8 cellular contexts compared by ENCODE assay signal in the genomic region with DNA sequence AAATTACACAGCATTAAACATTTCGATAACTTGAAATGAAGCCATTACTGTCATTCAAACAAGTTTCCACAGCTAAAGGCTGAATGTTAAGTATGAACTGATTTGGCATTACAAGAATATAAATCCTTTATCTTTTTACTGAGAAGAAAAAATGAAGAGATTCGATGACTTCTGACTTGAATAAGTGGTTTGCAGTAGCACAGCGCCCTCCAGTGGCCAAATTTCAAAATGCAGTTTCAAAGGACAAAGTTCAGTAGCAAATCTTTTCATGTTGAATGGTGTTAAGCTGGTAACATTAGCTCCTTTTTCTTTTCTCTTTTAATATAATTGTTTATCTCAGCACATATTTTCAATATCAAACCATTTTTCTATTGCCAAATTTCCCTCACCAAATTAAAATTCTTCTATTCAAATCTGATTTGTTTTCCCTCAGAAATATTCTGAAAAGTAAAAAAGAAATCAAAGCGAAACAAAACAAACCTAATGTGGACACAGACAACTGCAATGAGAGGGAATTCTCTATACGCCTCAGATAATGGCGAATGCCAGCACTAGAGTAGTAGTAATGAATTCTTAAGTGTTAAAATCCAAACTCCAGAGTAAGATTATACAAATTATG.
DNase-seq lines count a peak whose midpoint lies in the region; ATAC-seq and TF ChIP-seq lines count a peak whose summit lies in the region.

No MANE protein-coding gene starts in this region.

- TF ChIP-seq CTCF in glutamatergic neuron (IDR thresholded peaks at IDR 0.05; ENCODE audit: partially characterized antibody, unreplicated experiment) (peak; percentile 99), uterus (IDR thresholded peaks at IDR 0.05) (peak; percentile 86 to 92 (median 89))

- H3K27ac Mint-ChIP-seq in glutamatergic neuron (ENCODE audit: unreplicated experiment), result no peak overlapping the region

- no peak for ATAC-seq in HG03280 (IDR thresholded peaks at IDR 0.05; ENCODE audit: unreplicated experiment)

- peaks cover 53% of the 10 kb centered on the region for H3K4me1 Mint-ChIP-seq in glutamatergic neuron (ENCODE audit: low read depth, unreplicated experiment)

- peaks cover 10% of the 10 kb centered on the region for H3K9me3 Mint-ChIP-seq in glutamatergic neuron (ENCODE audit: unreplicated experiment)

- no peak overlapping the region for H3K4me3 ChIP-seq in Jurkat, Clone E6-1 (ENCODE audit: low read length)
- H3K4me3 ChIP-seq in SJCRH30 (no peak overlapping the region), uterus (no peak overlapping the region)

- H3K27me3 ChIP-seq in SJCRH30, result no peaks in the 10 kb centered on the region
- no peaks in the 10 kb centered on the region for H3K27me3 ChIP-seq in uterus

- H3K4me1 ChIP-seq in SJCRH30 (peaks cover 11% of the 10 kb centered on the region), uterus (no peaks in the 10 kb centered on the region)

- H3K27ac ChIP-seq in SJCRH30 (no peak overlapping the region), uterus (no peak overlapping the region)

- H3K36me3 ChIP-seq in SJCRH30 (no peaks in the 10 kb centered on the region), uterus (no peaks in the 10 kb centered on the region)

- H3K36me3 Mint-ChIP-seq in glutamatergic neuron (ENCODE audit: unreplicated experiment), result no peaks in the 10 kb centered on the region

- DNase-seq in COLO829 (ENCODE audit: low spot score) (peak; percentile 23), SJCRH30 (peak; percentile 57 to 89), glutamatergic neuron (peak; percentile 81), posterior vena cava (ENCODE audit: low spot score) (peak; percentile 83), uterus (peak; percentile 73 to 81)
- peak; percentile 74 for DNase-seq in Jurkat, Clone E6-1 (ENCODE audit: low read depth, low spot score)
- DNase-seq in activated naive CD4-positive, alpha-beta T cell treated with Interleukin-2 at 50 U/mL for 16 hours, result peak; percentile 78

- no peaks in the 10 kb centered on the region for H3K27me3 Mint-ChIP-seq in glutamatergic neuron (ENCODE audit: unreplicated experiment)

- H3K9me3 ChIP-seq in SJCRH30 (replicated peaks), result no peaks in the 10 kb centered on the region
- no peaks in the 10 kb centered on the region for H3K9me3 ChIP-seq in uterus

- intact Hi-C loops in posterior vena cava (cut with DNase I) (loop anchor here in 1 of 2 donors (5.0 kb wide), 1 partner anchor 697 kb away; no protein-coding TSS in a partner anchor), uterus (cut with DNase I; ENCODE audit: low total_unique reads) (no loop called here)

- no peak for TF ChIP-seq POLR2A in uterus (IDR thresholded peaks at IDR 0.05)

- H3K4me3 Mint-ChIP-seq in glutamatergic neuron (ENCODE audit: unreplicated experiment), result no peak overlapping the region

Comparison
In these comparisons a context has a peak if more than half of its experiments do, and no peak if none do; other contexts are left out.
1. DNase-seq: peak in every context shown above with its lines; median percentile 83 in posterior vena cava; 81 in glutamatergic neuron; 78 in activated naive CD4-positive, alpha-beta T cell treated with Interleukin-2 at 50 U/mL for 16 hours; 77 in uterus; 74 in Jurkat, Clone E6-1; 73 in SJCRH30; 23 in COLO829.